Comparison of ENCODE assay signal across 8 cellular contexts in the genomic region with DNA sequence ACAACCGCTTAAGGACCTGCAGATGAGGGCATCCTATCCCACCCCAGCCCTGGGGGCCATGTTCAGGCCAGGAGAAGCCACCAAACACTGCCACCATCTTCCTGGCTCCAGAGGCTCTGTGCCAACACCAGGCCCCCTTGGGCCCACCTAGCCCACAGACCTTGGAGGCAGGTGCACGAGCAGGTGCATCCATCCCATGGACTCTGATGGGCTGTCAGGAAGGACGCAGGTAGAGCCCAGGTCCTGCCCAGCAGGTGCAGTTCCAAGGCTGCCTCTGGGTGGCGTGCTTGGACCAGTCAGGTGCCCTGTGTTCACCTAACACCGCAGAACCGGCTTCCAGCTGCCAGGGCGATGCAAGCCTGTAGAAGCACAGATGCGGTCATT. TPM values are rescaled to one million over a fixed set of nuclear protein-coding genes. Genes with fewer than 3 reads are reported as not detected.
A peak's percentile ranks its signal among the peaks of the same experiment; 100 is the strongest.
DNase-seq lines count a peak whose midpoint lies in the region; ATAC-seq and TF ChIP-seq lines count a peak whose summit lies in the region.

No MANE protein-coding gene starts in this region.

- H3K79me2 ChIP-seq in HCT116 (ENCODE audit: insufficient read depth, low read length) (no peaks in the 10 kb centered on the region), SK-N-SH (ENCODE audit: insufficient read depth) (no peaks in the 10 kb centered on the region)

- no peaks in the 10 kb centered on the region for H3K9me3 ChIP-seq in HCT116 (ENCODE audit: control insufficient read depth in 1 of 2, insufficient read depth in 1 of 2, low read depth in 1 of 2, low read length in 2 of 2)
- H3K9me3 ChIP-seq in SK-N-SH = no peaks in the 10 kb centered on the region
- no peaks in the 10 kb centered on the region for H3K9me3 ChIP-seq in breast epithelium
- H3K9me3 ChIP-seq in mucosa of descending colon = no peaks in the 10 kb centered on the region
- H3K9me3 ChIP-seq in suprapubic skin = no peaks in the 10 kb centered on the region

- TF ChIP-seq RAD21 in HCT116 (IDR thresholded peaks at IDR 0.05; ENCODE audit: low read depth) (peak; percentile 96), SK-N-SH (IDR thresholded peaks at IDR 0.05; ENCODE audit: low read length) (peak; percentile 75)

- TF ChIP-seq POLR2A in HCT116 (IDR thresholded peaks at IDR 0.05; ENCODE audit: borderline replicate concordance, extremely low read depth, insufficient read depth, insufficient read length) (no peak), breast epithelium (IDR thresholded peaks at IDR 0.05) (no peak), suprapubic skin (IDR thresholded peaks at IDR 0.05) (no peak)

- TF ChIP-seq CTCF in HCT116 (IDR thresholded peaks at IDR 0.05 in 2 of 3, conservative IDR thresholded peaks at IDR 0.05 in 1 of 3; ENCODE audit: borderline replicate concordance in 1 of 3, insufficient read depth in 1 of 3, low read depth in 2 of 3, low read length in 2 of 3) (peak; percentile 65 to 90 (median 89)), SK-N-SH (IDR thresholded peaks at IDR 0.05) (peak; percentile 47), breast epithelium (IDR thresholded peaks at IDR 0.05) (peak in 1 of 3 donors; percentile 66), mucosa of descending colon (IDR thresholded peaks at IDR 0.05) (peak; percentile 61), suprapubic skin (IDR thresholded peaks at IDR 0.05) (peak; percentile 44 to 67)

- H2AFZ ChIP-seq in HCT116 (ENCODE audit: low read depth, low read length, poor library complexity, severe bottlenecking) (no peak overlapping the region), SK-N-SH (ENCODE audit: low read depth) (no peak overlapping the region)

- CTCF ChIA-PET in HCT116 (lab: Charles Lee) (interaction anchor here (0.6 to 1.5 kb wide), 9 partner anchors 9 to 408 kb away, joined by 3 to 7 read pairs (median 3); partner anchors contain the start of genes ATP5ME and MYL5), SK-N-SH (lab: Yijun Ruan, JAX) (interaction anchor here (0.6 to 1.3 kb wide), 18 partner anchors 10 to 396 kb away, joined by 3 to 9 read pairs (median 4); partner anchors contain the start of genes ATP5ME and MYL5)

- H3K4me2 ChIP-seq in HCT116 (ENCODE audit: low read length) (0 out of 2 replicates have a peak overlapping the region, but pooled peaks have one; percentile 2), SK-N-SH (no peak overlapping the region)

- no peak for TF ChIP-seq EP300 in SK-N-SH (IDR thresholded peaks at IDR 0.05; ENCODE audit: borderline replicate concordance in 1 of 2, low read depth in 1 of 2, low read length in 1 of 2)
- TF ChIP-seq EP300 in suprapubic skin (IDR thresholded peaks at IDR 0.05) = no peak

- DNase-seq in 8988T (peak; percentile 85), HCT116 (ENCODE audit: low read depth, low spot score) (peak; percentile 60), SK-N-SH (peak; percentile 79), breast epithelium (ENCODE audit: low spot score in 2 of 2) (peak; percentile 39 to 73), mucosa of descending colon (peak; percentile 71 to 89 (median 89)), suprapubic skin (ENCODE audit: low spot score in 2 of 2) (no peak), NCI-H1105 treated with DMSO at 0.1 percent for 48 hours (lab: John Stamatoyannopoulos, UW) (no peak)

- ATAC-seq in HCT116 (peak; percentile 99), mucosa of descending colon (peak; percentile 98), HG03095 (IDR thresholded peaks at IDR 0.05; ENCODE audit: unreplicated experiment) (no peak)

- peaks cover 3 to 4% of the 10 kb centered on the region in 2 experiments; a peak in 2 of 4 replicates for H3K4me1 ChIP-seq in HCT116 (ENCODE audit: control insufficient read depth in 1 of 2, insufficient read depth in 2 of 2, low read length in 2 of 2)
- H3K4me1 ChIP-seq in SK-N-SH (ENCODE audit: control insufficient read depth in 1 of 2, insufficient read depth in 2 of 2, low read depth in 1 of 2, low read length in 1 of 2) = no peaks in the 10 kb centered on the region
- H3K4me1 ChIP-seq in breast epithelium = no peaks in the 10 kb centered on the region
- no peaks in the 10 kb centered on the region for H3K4me1 ChIP-seq in mucosa of descending colon (ENCODE audit: low read depth)
- no peaks in the 10 kb centered on the region for H3K4me1 ChIP-seq in suprapubic skin

- 20% methylated on average over 2 of the region's 8 CpGs for WGBS in SK-N-SH (ENCODE audit: low lambda C conversion rate)
- 23% methylated on average over 5 of the region's 8 CpGs for WGBS in suprapubic skin

- H3F3A ChIP-seq in SK-N-SH (replicated peaks; ENCODE audit: insufficient read depth) = no peaks in the 10 kb centered on the region

- H3K27ac ChIP-seq in HCT116 (ENCODE audit: low read depth, low read length) = no peak overlapping the region
- no peak overlapping the region for H3K27ac ChIP-seq in SK-N-SH (ENCODE audit: low read depth in 2 of 2, low read length in 1 of 2)
- H3K27ac ChIP-seq in breast epithelium = no peak overlapping the region
- no peak overlapping the region for H3K27ac ChIP-seq in suprapubic skin

- H3K27me3 ChIP-seq in HCT116 (ENCODE audit: insufficient read depth, low read length) (no peaks in the 10 kb centered on the region), SK-N-SH (ENCODE audit: insufficient read depth) (peaks cover 13% of the 10 kb centered on the region; the same call in 1 of the 2 replicates), breast epithelium (peaks cover 0 to 13% of the 10 kb centered on the region in 2 donors), suprapubic skin (peaks cover 19% of the 10 kb centered on the region)

- H4K20me1 ChIP-seq in HCT116 (ENCODE audit: insufficient read depth) (no peaks in the 10 kb centered on the region), SK-N-SH (ENCODE audit: insufficient read depth) (no peaks in the 10 kb centered on the region)

- H3K36me3 ChIP-seq in HCT116 (ENCODE audit: control insufficient read depth in 1 of 2, insufficient read depth in 2 of 2, low read length in 2 of 2) (no peaks in the 10 kb centered on the region), SK-N-SH (replicated peaks in 1 of 2; ENCODE audit: control insufficient read depth in 1 of 2, insufficient read depth in 2 of 2, low read length in 1 of 2) (no peaks in the 10 kb centered on the region), breast epithelium (no peaks in the 10 kb centered on the region), mucosa of descending colon (ENCODE audit: low read depth) (no peaks in the 10 kb centered on the region), suprapubic skin (no peaks in the 10 kb centered on the region)

- intact Hi-C loops in HCT116 (cut with micrococcal nuclease) = loop anchor here (1.0 to 10.0 kb wide), 2 partner anchors 72 to 382 kb away; partner anchors contain the start of genes ATP5ME, IDUA and MYL5
- intact Hi-C loops in breast epithelium (cut with DNase I; ENCODE audit: low total_unique reads) = no loop called here
- intact Hi-C loops in mucosa of descending colon (cut with DNase I, micrococcal nuclease) = no loop called here

- H3K4me3 ChIP-seq in HCT116 (replicated peaks in 1 of 2; ENCODE audit: low read depth in 1 of 2, low read length in 2 of 2) (no peak overlapping the region), SK-N-SH (ENCODE audit: low read depth in 2 of 2, low read length in 1 of 2) (no peak overlapping the region; a peak in 1 of 4 replicates), breast epithelium (no peak overlapping the region), mucosa of descending colon (no peak overlapping the region), suprapubic skin (no peak overlapping the region)

- no TSS peak for BruUV-seq in HCT116 (replicated peaks; lab: Mats Ljungman, UMichigan)

- H3K9me2 ChIP-seq in HCT116 (ENCODE audit: insufficient read depth) (no peaks in the 10 kb centered on the region), SK-N-SH (no peaks in the 10 kb centered on the region)

- POLR2A ChIA-PET in HCT116 (lab: Charles Lee) = interaction anchor here (0.9 to 1.2 kb wide), 2 partner anchors 72 to 85 kb away, joined by 3 read pairs; partner anchors contain the start of genes ATP5ME and MYL5
- POLR2A ChIA-PET in SK-N-SH (lab: Yijun Ruan, JAX) = no interaction called here

- H3K9ac ChIP-seq in HCT116 (ENCODE audit: low read length) (no peak overlapping the region), SK-N-SH (no peak overlapping the region)

- RAD21 ChIA-PET in HCT116 (lab: Charles Lee; ENCODE audit: low non-redundant PET in 1 of 2, low total read pairs in 2 of 2, uncharacterized antibody in 2 of 2, unreplicated experiment in 2 of 2) = interaction anchor here in 1 of 2 experiments (1.0 kb wide), 1 partner anchor 81 kb away, joined by 4 read pairs; no protein-coding TSS in a partner anchor

TF ChIP-seq in HCT116, 20 proteins besides CTCF, POLR2A, EP300 and RAD21 (continues in another document):
- TF ChIP-seq EGR1 (IDR thresholded peaks at IDR 0.05; ENCODE audit: low read depth) (no peak), EZH2 (IDR thresholded peaks at IDR 0.05) (no peak), SP1 (IDR thresholded peaks at IDR 0.05; ENCODE audit: low read depth) (no peak), SRF (IDR thresholded peaks at IDR 0.05; ENCODE audit: low read depth) (no peak), POLR2AphosphoS5 (IDR thresholded peaks at IDR 0.05; ENCODE audit: low read depth, low read length) (no peak)

TF ChIP-seq in SK-N-SH, 30 proteins besides CTCF, POLR2A, EP300 and RAD21:
- TF ChIP-seq FOXM1 (IDR thresholded peaks at IDR 0.05; ENCODE audit: low read depth) (no peak), TCF12 (IDR thresholded peaks at IDR 0.05) (no peak), SMC3 (IDR thresholded peaks at IDR 0.05; ENCODE audit: low read depth, low read length) (peak; percentile 44; the same call in 1 of the 2 replicates)

RNA-seq across cellular contexts. Expression of gene PDE6B, which starts 22.8 kb away (rescaled TPM):
- total RNA-seq in HCT116 (2021; ENCODE audit: unreplicated experiment) (not detected), breast epithelium (10 to 100 TPM in 1 of 3 donors, 1 to 10 TPM in 2; 2.7 to 10.2 (median 8.5) TPM), mucosa of descending colon (1 to 10 TPM; 1.0 to 2.9 (median 1.2) TPM), suprapubic skin (1 to 10 TPM in 1 of 4 donors, under 1 TPM in 1, not detected in 2; 0.95 to 9.5 TPM)
- polyA plus RNA-seq in HCT116 (2012) = 0.02 and 0.03 TPM in 2 replicates
- 1.2 and 1.5 TPM in 2 replicates for polyA plus RNA-seq in SK-N-SH (2012; rRNA removed)
- 1.4 TPM in 2 replicates for polyA plus RNA-seq in SK-N-SH (2012; cell fraction: cytosol; rRNA removed)
- 2.8 and 3.4 TPM in 2 replicates for polyA plus RNA-seq in SK-N-SH (2012; cell fraction: nucleus; rRNA removed)

RNA-seq across cellular contexts. Expression of gene TMEM271, which starts 26.5 kb away (rescaled TPM):
- total RNA-seq in HCT116 (2021; ENCODE audit: unreplicated experiment) (not detected), breast epithelium (not detected), mucosa of descending colon (under 1 TPM in 1 of 3 donors, not detected in 2; 0.35 TPM), suprapubic skin (1 to 10 TPM in 3 of 4 donors, under 1 TPM in 1; 0.40 to 8.7 (median 3.5) TPM)
- polyA plus RNA-seq in HCT116 (2012) = not detected in 2 replicates
- polyA plus RNA-seq in SK-N-SH (2012; rRNA removed) = not detected in 2 replicates
- not detected in 2 replicates for polyA plus RNA-seq in SK-N-SH (2012; cell fraction: cytosol; rRNA removed)
- not detected in 2 replicates for polyA plus RNA-seq in SK-N-SH (2012; cell fraction: nucleus; rRNA removed)

Comparison
In these comparisons a context has a peak if more than half of its experiments do, and no peak if none do; other contexts are left out.
1. DNase-seq: peak in 8988T (single experiment), HCT116 (single experiment), SK-N-SH (single experiment), breast epithelium (2 of 2) and mucosa of descending colon (3 of 3); none in suprapubic skin (0 of 2) and NCI-H1105 treated with DMSO at 0.1 percent for 48 hours (single experiment).